ENCODE assay signal across 25 cellular contexts in the genomic region with DNA sequence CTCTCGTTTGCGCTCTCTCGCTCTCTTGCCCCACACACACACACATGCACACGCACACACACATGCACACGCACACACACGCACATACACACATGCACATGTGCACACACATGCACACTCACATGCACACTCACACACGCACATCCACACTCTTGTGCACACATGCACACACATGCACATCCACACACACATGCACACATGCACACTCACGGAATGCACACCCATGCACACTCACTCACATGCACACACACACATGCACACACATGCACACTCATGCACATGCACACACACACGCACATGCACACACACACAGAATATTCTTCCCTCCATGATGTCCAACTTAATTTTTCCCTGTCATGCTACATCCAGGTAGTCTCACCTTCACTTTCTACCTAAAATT.
"Had no signal": no experiment of that assay in that cellular context is flagged by ENCODE, and none has a peak within 500 bp of the region (broad histone marks: within the 10 kb centered on the region; RNA-seq: fewer than 3 reads in every experiment).

No MANE protein-coding gene starts in this region.

- H3K27ac Mint-ChIP-seq: activated CD8-positive, alpha-beta T cell treated with anti-CD3 and anti-CD28 coated beads, Interleukin-2, amount 10 ng/mL, durations not matched to agents 7 days and 5 days; activated naive CD4-positive, alpha-beta T cell treated with anti-CD3 and anti-CD28 coated beads, Interleukin-2, amount 50 U/mL, for 24 hours had no signal

- H3K36me3 Mint-ChIP-seq: activated naive CD4-positive, alpha-beta T cell treated with anti-CD3 and anti-CD28 coated beads, Interleukin-2, amount 50 U/mL, for 24 hours had no signal

- H3K4me3 ChIP-seq: Peyer's patch, SJCRH30 had no signal

- H3K9ac ChIP-seq: SK-N-SH had no signal

- DNase-seq: activated CD4-positive, alpha-beta T cell treated with anti-CD3 and anti-CD28 coated beads for 4 hours; activated CD8-positive, alpha-beta memory T cell treated with anti-CD3 and anti-CD28 coated beads, Interleukin-2, amount 50 U/mL, for 48 hours; activated CD8-positive, alpha-beta T cell treated with anti-CD3 and anti-CD28 coated beads, Interleukin-2, amount 10 ng/mL, durations not matched to agents 7 days and 5 days; activated naive CD4-positive, alpha-beta T cell; activated T-cell treated with anti-CD3 and anti-CD28 coated beads, Interleukin-2, amount 50 U/mL, for 1 hour; amygdala; brain microvascular endothelial cell; cerebellar nuclear complex; Karpas-422; MM.1S; NCI-H1105; NCI-H1436; NCI-H1694 treated with DMSO at 0.1 percent for 48 hours; NCI-H2029 treated with DMSO at 0.1 percent for 48 hours; NCI-H510A treated with DMSO at 0.1 percent for 48 hours; Peyer's patch; Right ventricle myocardium superior; SJCRH30; T-helper 1 cell; WERI-Rb-1 had no signal

- H3K9me3 ChIP-seq: Peyer's patch, SJCRH30, SK-N-SH had no signal

- H3K9me3 Mint-ChIP-seq: activated naive CD4-positive, alpha-beta T cell treated with anti-CD3 and anti-CD28 coated beads, Interleukin-2, amount 50 U/mL, for 24 hours had no signal

- H3K4me3 Mint-ChIP-seq: activated CD8-positive, alpha-beta T cell treated with anti-CD3 and anti-CD28 coated beads, Interleukin-2, amount 10 ng/mL, durations not matched to agents 7 days and 5 days; activated naive CD4-positive, alpha-beta T cell treated with anti-CD3 and anti-CD28 coated beads, Interleukin-2, amount 50 U/mL, for 24 hours had no signal

- H3K36me3 ChIP-seq: brain microvascular endothelial cell, Peyer's patch, SJCRH30, WERI-Rb-1 had no signal

- ATAC-seq: activated CD4-positive, CD25-positive, alpha-beta regulatory T cell treated with anti-CD3 and anti-CD28 coated beads, Interleukin-2, amount 50 U/mL, for 24 hours; activated CD8-positive, alpha-beta T cell treated with anti-CD3 and anti-CD28 coated beads, Interleukin-2, amount 10 ng/mL, durations not matched to agents 7 days and 5 days had no signal

- H3K27ac ChIP-seq: brain microvascular endothelial cell, Peyer's patch, RWPE1, SJCRH30, WERI-Rb-1 had no signal

- H3K4me2 ChIP-seq: SK-N-SH had no signal

- FAIRE-seq: astrocyte had no signal

- H3K4me1 Mint-ChIP-seq: activated naive CD4-positive, alpha-beta T cell treated with anti-CD3 and anti-CD28 coated beads, Interleukin-2, amount 50 U/mL, for 24 hours had no signal

- H3K4me1 ChIP-seq: SJCRH30 had no signal

- H3K27me3 ChIP-seq: brain microvascular endothelial cell, Peyer's patch, SJCRH30 had no signal

- H3K27me3 Mint-ChIP-seq: activated naive CD4-positive, alpha-beta T cell treated with anti-CD3 and anti-CD28 coated beads, Interleukin-2, amount 50 U/mL, for 24 hours had no signal
